8 cellular contexts compared by ENCODE assay signal in the genomic region with DNA sequence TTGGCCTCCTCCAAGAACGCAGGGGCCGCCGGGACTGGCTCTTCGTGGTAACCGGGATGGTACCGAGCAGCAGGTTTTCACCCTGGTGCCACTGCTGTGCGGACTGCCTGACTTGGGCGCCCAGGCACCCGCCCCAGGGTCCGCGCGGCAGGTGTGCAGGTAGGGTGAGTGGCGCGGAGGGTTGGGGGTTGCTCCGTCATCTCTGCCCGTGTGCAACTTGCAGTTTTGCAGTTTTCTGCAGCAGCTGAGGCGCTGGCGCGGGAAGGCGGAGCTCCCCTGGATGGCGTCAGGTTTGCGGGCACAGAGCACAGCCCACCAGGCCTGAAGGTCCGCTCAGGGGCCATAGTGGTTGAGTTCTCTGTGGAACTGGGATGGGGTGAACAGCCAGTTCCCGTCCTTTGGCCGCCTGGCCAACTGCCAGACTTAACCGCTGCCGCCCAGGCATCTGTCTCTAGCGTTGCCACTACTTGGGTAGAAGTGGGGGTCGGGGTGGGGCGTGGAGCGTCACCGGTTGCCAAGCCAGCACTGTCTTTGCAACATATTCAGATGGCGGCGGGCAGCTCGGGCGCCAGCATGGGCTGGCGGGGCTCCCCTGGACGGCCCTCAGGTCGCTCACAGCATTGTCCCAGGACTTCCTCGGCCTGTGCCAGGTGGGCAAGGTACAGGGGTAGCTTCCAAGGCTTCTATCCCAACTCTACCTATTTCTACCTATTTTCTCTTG.
DNase-seq lines count a peak whose midpoint lies in the region; ATAC-seq and TF ChIP-seq lines count a peak whose summit lies in the region.
"Not testable (repeated sequence)": the region's sequence is repeated elsewhere in the genome, so short reads cannot be mapped to it uniquely, and the experiment has no call there.

No MANE protein-coding gene starts in this region.

- H3K4me3 Mint-ChIP-seq in CD4-positive, alpha-beta memory T cell; activated CD4-positive, alpha-beta memory T cell treated with anti-CD3 and anti-CD28 coated beads for 36 hours: not testable (repeated sequence)

- POLR2A ChIA-PET in CD4-positive, alpha-beta memory T cell (lab: Charles Lee; ENCODE audit: partially characterized antibody); activated CD4-positive, alpha-beta memory T cell treated with anti-CD3 and anti-CD28 coated beads for 36 hours (lab: Charles Lee): not testable (repeated sequence)

- H3K27me3 Mint-ChIP-seq in CD4-positive, alpha-beta memory T cell; activated CD4-positive, alpha-beta memory T cell treated with anti-CD3 and anti-CD28 coated beads for 36 hours: not testable (repeated sequence)

- H3K9me3 Mint-ChIP-seq in CD4-positive, alpha-beta memory T cell; activated CD4-positive, alpha-beta memory T cell treated with anti-CD3 and anti-CD28 coated beads for 36 hours: not testable (repeated sequence)

- not testable (repeated sequence) for H3K4me3 ChIP-seq in CD4-positive, alpha-beta memory T cell (ENCODE audit: low read length in 2 of 2); thyroid gland (replicated peaks in 1 of 3)
- H3K4me3 ChIP-seq in breast epithelium: peak overlapping the region; percentile 12 to 55 (median 41)
- H3K4me3 ChIP-seq in lower lobe of right lung: peak overlapping the region; percentile 36

- CTCF ChIA-PET in CD4-positive, alpha-beta memory T cell (lab: Charles Lee; ENCODE audit: partially characterized antibody); activated CD4-positive, alpha-beta memory T cell treated with anti-CD3 and anti-CD28 coated beads for 36 hours (lab: Charles Lee): not testable (repeated sequence)

- WGBS in thyroid gland, 2 donors: 0% methylated on average over 9 of the region's 40 CpGs; no CpG with 5 or more reads in 1 of the 2 donors

- H3K27ac ChIP-seq in CD4-positive, alpha-beta memory T cell (ENCODE audit: low read depth, low read length); breast epithelium; lower lobe of right lung; thyroid gland: not testable (repeated sequence)

- ATAC-seq in Right ventricle myocardium superior (ENCODE audit: poor library complexity); lower lobe of right lung: not testable (repeated sequence)

- not testable (repeated sequence) for H3K4me1 ChIP-seq in CD4-positive, alpha-beta memory T cell (ENCODE audit: insufficient read depth, low read length); breast epithelium; lower lobe of right lung; thyroid gland

- intact Hi-C loops in CD4-positive, alpha-beta memory T cell (cut with micrococcal nuclease); activated CD4-positive, alpha-beta memory T cell treated with anti-CD3 and anti-CD28 coated beads for 36 hours (cut with micrococcal nuclease); breast epithelium (cut with DNase I; ENCODE audit: low total_unique reads); Right ventricle myocardium superior (cut with DNase I); lower lobe of right lung (cut with DNase I); thyroid gland (cut with DNase I): not testable (repeated sequence)

- TF ChIP-seq POLR2A in breast epithelium (IDR thresholded peaks at IDR 0.05); thyroid gland (IDR thresholded peaks at IDR 0.05): not testable (repeated sequence)

- H3K27ac Mint-ChIP-seq in CD4-positive, alpha-beta memory T cell; activated CD4-positive, alpha-beta memory T cell treated with anti-CD3 and anti-CD28 coated beads for 36 hours: not testable (repeated sequence)

- DNase-seq in CD4-positive, alpha-beta memory T cell: peak; percentile 2 to 34 (median 16)
- DNase-seq in activated CD4-positive, alpha-beta memory T cell treated with anti-CD3 and anti-CD28 coated beads for 36 hours: peak; percentile 9
- peak; percentile 61 for DNase-seq in activated effector memory CD4-positive, alpha-beta T cell treated with anti-CD3 and anti-CD28 coated beads, Interleukin-2, amount 50 U/mL, for 16 hours
- not testable (repeated sequence) for DNase-seq in breast epithelium (ENCODE audit: low spot score in 2 of 2)
- peak; percentile 25 for DNase-seq in Right ventricle myocardium superior
- DNase-seq in lower lobe of right lung: peak; percentile 42
- DNase-seq in retina: peak; percentile 1
- peak; percentile 14 to 44 for DNase-seq in thyroid gland

- not testable (repeated sequence) for H3K36me3 ChIP-seq in CD4-positive, alpha-beta memory T cell (ENCODE audit: insufficient read depth, low read length); breast epithelium; lower lobe of right lung; thyroid gland

- H3K36me3 Mint-ChIP-seq in CD4-positive, alpha-beta memory T cell; activated CD4-positive, alpha-beta memory T cell treated with anti-CD3 and anti-CD28 coated beads for 36 hours: not testable (repeated sequence)

- not testable (repeated sequence) for H3K9me3 ChIP-seq in CD4-positive, alpha-beta memory T cell (ENCODE audit: control insufficient read depth in 1 of 2, low read length in 2 of 2); breast epithelium; lower lobe of right lung; thyroid gland

- TF ChIP-seq CTCF in breast epithelium (IDR thresholded peaks at IDR 0.05); lower lobe of right lung (IDR thresholded peaks at IDR 0.05); thyroid gland (IDR thresholded peaks at IDR 0.05): not testable (repeated sequence)

- not testable (repeated sequence) for H3K4me1 Mint-ChIP-seq in CD4-positive, alpha-beta memory T cell; activated CD4-positive, alpha-beta memory T cell treated with anti-CD3 and anti-CD28 coated beads for 36 hours (ENCODE audit: low read depth)

- H3K27me3 ChIP-seq in CD4-positive, alpha-beta memory T cell (ENCODE audit: insufficient read depth, low read length); breast epithelium; lower lobe of right lung (ENCODE audit: low read depth); thyroid gland: not testable (repeated sequence)
